Comparison of ENCODE assay signal across 1 cellular context in genomic region chr6:53171605-53172467, GRCh38.
TF ChIP-seq lines count a peak whose summit lies in the region.

No MANE protein-coding gene starts in this region.

TF ChIP-seq in HEK293, 187 proteins besides CTCF, POLR2A, EP300 and RAD21 (continued from another document and continues in another):
- TF ChIP-seq ZNF488 (tag by site-specific recombination; IDR thresholded peaks at IDR 0.05): no peak
- no peak for TF ChIP-seq TCF7L2 (IDR thresholded peaks at IDR 0.05; ENCODE audit: borderline replicate concordance, low read depth, low read length)
- TF ChIP-seq GLI4 (tag by site-specific recombination; IDR thresholded peaks at IDR 0.05): no peak
- TF ChIP-seq ZNF138 (tag by site-specific recombination; IDR thresholded peaks at IDR 0.05; ENCODE audit: borderline replicate concordance): no peak
- no peak for TF ChIP-seq BCL6B (tag by site-specific recombination; IDR thresholded peaks at IDR 0.05)
- no peak for TF ChIP-seq IKZF3 (tag by site-specific recombination; IDR thresholded peaks at IDR 0.05)
- peak; percentile 91 for TF ChIP-seq ZNF2 (tag by site-specific recombination; IDR thresholded peaks at IDR 0.05)
- no peak for TF ChIP-seq KLF9 (tag by site-specific recombination; IDR thresholded peaks at IDR 0.05; ENCODE audit: low read depth)
- no peak for TF ChIP-seq ZNF311 (tag by site-specific recombination; IDR thresholded peaks at IDR 0.05; ENCODE audit: borderline replicate concordance)
- TF ChIP-seq ZNF354C (tag by site-specific recombination; IDR thresholded peaks at IDR 0.05; ENCODE audit: borderline replicate concordance, low read depth): no peak
- no peak for TF ChIP-seq ZNF10 (tag by site-specific recombination; IDR thresholded peaks at IDR 0.05)
- TF ChIP-seq GFI1B (tag by site-specific recombination; IDR thresholded peaks at IDR 0.05): no peak
- TF ChIP-seq ZNF621 (tag by site-specific recombination; IDR thresholded peaks at IDR 0.05): no peak
- no peak for TF ChIP-seq KLF8 (tag by site-specific recombination; IDR thresholded peaks at IDR 0.05)
- TF ChIP-seq ZNF785 (tag by site-specific recombination; IDR thresholded peaks at IDR 0.05): no peak
- no peak for TF ChIP-seq ZNF530 (tag by site-specific recombination; IDR thresholded peaks at IDR 0.05; ENCODE audit: low read depth)
- TF ChIP-seq ZNF610 (tag by site-specific recombination; IDR thresholded peaks at IDR 0.05; ENCODE audit: borderline replicate concordance): no peak
- TF ChIP-seq ZBTB6 (tag by site-specific recombination; IDR thresholded peaks at IDR 0.05): no peak
- peak; percentile 42; the same call in 1 of the 2 replicates for TF ChIP-seq REST (tag by site-specific recombination; IDR thresholded peaks at IDR 0.05)
- TF ChIP-seq REPIN1 (tag by site-specific recombination; IDR thresholded peaks at IDR 0.05; ENCODE audit: low read depth): peak; percentile 65; the same call in 1 of the 2 replicates
- no peak for TF ChIP-seq HOXA7 (CRISPR knock-in tag; IDR thresholded peaks at IDR 0.05; ENCODE audit: borderline replicate concordance)
- TF ChIP-seq BCL11B (tag by site-specific recombination; IDR thresholded peaks at IDR 0.05; ENCODE audit: low read depth): no peak
- TF ChIP-seq ZFP69B (tag by site-specific recombination; IDR thresholded peaks at IDR 0.05): no peak
- no peak for TF ChIP-seq ZNF302 (tag by site-specific recombination; IDR thresholded peaks at IDR 0.05; ENCODE audit: low read depth)
- TF ChIP-seq ZNF776 (tag by site-specific recombination; IDR thresholded peaks at IDR 0.05; ENCODE audit: borderline replicate concordance): no peak
- TF ChIP-seq ZNF121 (tag by site-specific recombination; IDR thresholded peaks at IDR 0.05): no peak
- TF ChIP-seq ZNF391 (tag by site-specific recombination; IDR thresholded peaks at IDR 0.05; ENCODE audit: borderline replicate concordance, low read depth): peak; percentile 89; the same call in 1 of the 2 replicates
- TF ChIP-seq FEZF1 (tag by site-specific recombination; IDR thresholded peaks at IDR 0.05): no peak
- TF ChIP-seq ZSCAN18 (tag by site-specific recombination; IDR thresholded peaks at IDR 0.05): no peak
- TF ChIP-seq ZNF148 (tag by site-specific recombination; IDR thresholded peaks at IDR 0.05; ENCODE audit: borderline replicate concordance): no peak
- TF ChIP-seq ZNF394 (tag by site-specific recombination; IDR thresholded peaks at IDR 0.05; ENCODE audit: borderline replicate concordance): peak; percentile 33; the same call in 1 of the 2 replicates
- TF ChIP-seq SCRT2 (tag by site-specific recombination; IDR thresholded peaks at IDR 0.05): 0 out of 2 replicates have a peak, but pooled peaks have one; percentile 44
- TF ChIP-seq ZBTB48 (tag by site-specific recombination; IDR thresholded peaks at IDR 0.05): no peak
- no peak for TF ChIP-seq WT1 (tag by site-specific recombination; IDR thresholded peaks at IDR 0.05)
- no peak for TF ChIP-seq ZNF324 (tag by site-specific recombination; IDR thresholded peaks at IDR 0.05)
- no peak for TF ChIP-seq TSHZ1 (tag by site-specific recombination; IDR thresholded peaks at IDR 0.05; ENCODE audit: borderline replicate concordance)
- TF ChIP-seq SALL2 (tag by site-specific recombination; IDR thresholded peaks at IDR 0.05; ENCODE audit: borderline replicate concordance): no peak
- no peak for TF ChIP-seq ZNF645 (tag by site-specific recombination; IDR thresholded peaks at IDR 0.05)
- no peak for TF ChIP-seq ZNF404 (tag by site-specific recombination; IDR thresholded peaks at IDR 0.05)
- TF ChIP-seq ZBTB26 (tag by site-specific recombination; optimal IDR thresholded peaks at IDR 0.05): no peak
- no peak for TF ChIP-seq ZNF133 (tag by site-specific recombination; IDR thresholded peaks at IDR 0.05)
- no peak for TF ChIP-seq AEBP2 (tag by site-specific recombination; IDR thresholded peaks at IDR 0.05; ENCODE audit: borderline replicate concordance)
- no peak for TF ChIP-seq OSR2 (tag by site-specific recombination; IDR thresholded peaks at IDR 0.05)
